In genomic region chr9:134291452-134291881, GRCh38 we compare ENCODE assay signal across 19 cellular contexts.
"Had no signal": no experiment of that assay in that cellular context is flagged by ENCODE, and none has a peak within 500 bp of the region (broad histone marks: within the 10 kb centered on the region; RNA-seq: fewer than 3 reads in every experiment).

No MANE protein-coding gene starts in this region.

- H3K27me3 ChIP-seq: adrenal gland, breast epithelium, gastroesophageal sphincter, neural progenitor cell, ovary, sigmoid colon, upper lobe of right lung had no signal

- DNase-seq: activated B cell treated with CpG ODN at 0.5 μM for 24 hours; activated CD4-positive, alpha-beta memory T cell treated with anti-CD3 and anti-CD28 coated beads for 36 hours; activated CD4-positive, alpha-beta T cell treated with anti-CD3 and anti-CD28 coated beads for 4 hours; activated gamma-delta T cell treated with Interleukin-2 at 50 U/mL for 16 hours; activated T-cell treated with anti-CD3 and anti-CD28 coated beads for 4 hours; adrenal gland; cerebellar nuclear complex; cortex of kidney; naive B cell; sigmoid colon; stimulated activated naive B cell treated with anti-CD40 and anti-IgM and Interleukin-4, amounts not matched to agents 10 μg/mL and 1 μg/mL and 100 μg/mL, for 72 hours; T-cell had no signal

- ATAC-seq: activated naive CD4-positive, alpha-beta T cell treated with anti-CD3 and anti-CD28 coated beads, Interleukin-2, amount 50 U/mL, for 72 hours; gastroesophageal sphincter; stimulated activated naive B cell treated with anti-CD40 and anti-IgM and Interleukin-4, amounts not matched to agents 10 μg/mL and 1 μg/mL and 100 μg/mL, for 72 hours; T-cell; upper lobe of right lung had no signal

- H3K27ac ChIP-seq: adrenal gland, breast epithelium, gastroesophageal sphincter, neural progenitor cell, ovary, sigmoid colon, thoracic aorta, upper lobe of right lung had no signal

- H3K9me3 ChIP-seq: adrenal gland, breast epithelium, gastroesophageal sphincter, ovary, sigmoid colon, thoracic aorta, upper lobe of right lung had no signal

- H3K4me3 ChIP-seq: adrenal gland, breast epithelium, gastroesophageal sphincter, neural progenitor cell, ovary, sigmoid colon, thoracic aorta, upper lobe of right lung had no signal

- H3K4me1 ChIP-seq: adrenal gland had no signal

- H3K36me3 ChIP-seq: adrenal gland, breast epithelium, gastroesophageal sphincter, neural progenitor cell, ovary, sigmoid colon, thoracic aorta, upper lobe of right lung had no signal
